ENCODE assay signal across 12 cellular contexts in genomic region chr4:8340721-8341680, GRCh38.
DNase-seq lines count a peak whose midpoint lies in the region; ATAC-seq and TF ChIP-seq lines count a peak whose summit lies in the region.
"Had no signal": no experiment of that assay in that cellular context is flagged by ENCODE, and none has a peak within 500 bp of the region (broad histone marks: within the 10 kb centered on the region; RNA-seq: fewer than 3 reads in every experiment).

No MANE protein-coding gene starts in this region.

- no peak overlapping the region for H3K27ac Mint-ChIP-seq in natural killer cell treated with Interleukin-12 subunit alpha and Interleukin-12 subunit beta and Interleukin-15 and Interleukin-18, amount 100 ng/mL, for 72 hours
- H3K27ac Mint-ChIP-seq: activated CD8-positive, alpha-beta T cell treated with anti-CD3 and anti-CD28 coated beads, Interleukin-2, amount 10 ng/mL, durations not matched to agents 7 days and 5 days; progenitor cell of endocrine pancreas had no signal

- no peak for TF ChIP-seq CTCF in lower lobe of right lung (IDR thresholded peaks at IDR 0.05)

- no peaks in the 10 kb centered on the region for H3K9me3 ChIP-seq in lower lobe of right lung
- H3K9me3 ChIP-seq in skeletal muscle tissue (ENCODE audit: control insufficient read depth in 3 of 3, low read length in 3 of 3), result no peaks in the 10 kb centered on the region

- H3K4me1 ChIP-seq in lower lobe of right lung (peaks cover 8% of the 10 kb centered on the region), skeletal muscle tissue (ENCODE audit: control insufficient read depth in 3 of 3, insufficient read depth in 3 of 3, low read length in 3 of 3) (peaks cover 13 to 26% (median 16%) of the 10 kb centered on the region in 3 donors)

- peaks cover under 1% of the 10 kb centered on the region for H3K36me3 Mint-ChIP-seq in natural killer cell treated with Interleukin-12 subunit alpha and Interleukin-12 subunit beta and Interleukin-15 and Interleukin-18, amount 100 ng/mL, for 72 hours

- intact Hi-C loops in lower lobe of right lung (cut with DNase I), result no loop called here

- H3K9ac ChIP-seq in skeletal muscle tissue (ENCODE audit: low read depth in 1 of 3, low read length in 3 of 3), result peak overlapping the region; percentile 19 to 69 (median 40)

- H3K27ac ChIP-seq in lower lobe of right lung (peak overlapping the region; percentile 44), skeletal muscle tissue (ENCODE audit: low read depth, low read length) (peak overlapping the region; percentile 70)

- no peaks in the 10 kb centered on the region for H3K27me3 ChIP-seq in lower lobe of right lung (ENCODE audit: low read depth)
- H3K27me3 ChIP-seq in skeletal muscle tissue (ENCODE audit: control insufficient read depth in 3 of 3, insufficient read depth in 3 of 3, low read length in 3 of 3), result peaks cover 0 to 10% (median 2%) of the 10 kb centered on the region in 3 donors

- peaks cover 0 to 2% of the 10 kb centered on the region in 2 donors for H3K4me1 Mint-ChIP-seq in natural killer cell treated with Interleukin-12 subunit alpha and Interleukin-12 subunit beta and Interleukin-15 and Interleukin-18, amount 100 ng/mL, for 72 hours (ENCODE audit: low read depth in 2 of 2)

- H3K9me3 Mint-ChIP-seq in natural killer cell treated with Interleukin-12 subunit alpha and Interleukin-12 subunit beta and Interleukin-15 and Interleukin-18, amount 100 ng/mL, for 72 hours, result peaks cover under 1% of the 10 kb centered on the region

- peak; percentile 59 to 85 for ATAC-seq in lower lobe of right lung
- ATAC-seq in natural killer cell treated with Interleukin-12 subunit alpha and Interleukin-12 subunit beta and Interleukin-15 and Interleukin-18, amount 100 ng/mL, for 72 hours, result no peak
- ATAC-seq: activated CD8-positive, alpha-beta T cell treated with anti-CD3 and anti-CD28 coated beads, Interleukin-2, amount 10 ng/mL, durations not matched to agents 7 days and 5 days; activated naive CD4-positive, alpha-beta T cell treated with anti-CD3 and anti-CD28 coated beads, Interleukin-2, amount 50 U/mL, for 72 hours had no signal

- H3K4me3 ChIP-seq in lower lobe of right lung (no peak overlapping the region), skeletal muscle tissue (ENCODE audit: low read length in 3 of 3) (peak overlapping the region in 1 of 3 donors; percentile 35)

- DNase-seq in GM03348 (ENCODE audit: low spot score) (peak; percentile 53), fibroblast of the conjunctiva (ENCODE audit: low read depth) (peak; percentile 4), lower lobe of right lung (no peak), NCI-H2081 treated with DMSO at 0.1 percent for 48 hours (lab: John Stamatoyannopoulos, UW) (no peak), DMS79 treated with DMSO at 0.1 percent for 48 hours (lab: John Stamatoyannopoulos, UW) (no peak)
- no peak for DNase-seq in natural killer cell treated with Interleukin-12 subunit alpha and Interleukin-12 subunit beta and Interleukin-15 and Interleukin-18, amount 100 ng/mL, for 72 hours (ENCODE audit: low spot score)
- no peak for DNase-seq in stimulated activated CD4-positive, alpha-beta T cell treated with anti-CD3 and anti-CD28 coated beads, Interleukin-2, amount 100 ng/mL, for 48 hours
- DNase-seq: activated CD8-positive, alpha-beta T cell treated with anti-CD3 and anti-CD28 coated beads, Interleukin-2, amount 10 ng/mL, durations not matched to agents 7 days and 5 days; NCI-H1436 treated with DMSO at 0.1 percent for 48 hours had no signal

- H3K36me3 ChIP-seq in lower lobe of right lung, result no peaks in the 10 kb centered on the region
- no peaks in the 10 kb centered on the region for H3K36me3 ChIP-seq in skeletal muscle tissue (ENCODE audit: control insufficient read depth in 3 of 3, insufficient read depth in 3 of 3, low read length in 3 of 3)

- H3K4me3 Mint-ChIP-seq in natural killer cell treated with Interleukin-12 subunit alpha and Interleukin-12 subunit beta and Interleukin-15 and Interleukin-18, amount 100 ng/mL, for 72 hours, result no peak overlapping the region
- H3K4me3 Mint-ChIP-seq: activated CD8-positive, alpha-beta T cell treated with anti-CD3 and anti-CD28 coated beads, Interleukin-2, amount 10 ng/mL, durations not matched to agents 7 days and 5 days had no signal

- peaks cover 11 to 25% of the 10 kb centered on the region in 2 donors for H3K27me3 Mint-ChIP-seq in natural killer cell treated with Interleukin-12 subunit alpha and Interleukin-12 subunit beta and Interleukin-15 and Interleukin-18, amount 100 ng/mL, for 72 hours

Comparison
In these comparisons a context has a peak if more than half of its experiments do, and no peak if none do; other contexts are left out.
1. DNase-seq: peak in GM03348 (single experiment) and fibroblast of the conjunctiva (single experiment); none in lower lobe of right lung (single experiment), natural killer cell treated with Interleukin-12 subunit alpha and Interleukin-12 subunit beta and Interleukin-15 and Interleukin-18, amount 100 ng/mL, for 72 hours (single experiment), stimulated activated CD4-positive, alpha-beta T cell treated with anti-CD3 and anti-CD28 coated beads, Interleukin-2, amount 100 ng/mL, for 48 hours (0 of 2), NCI-H2081 treated with DMSO at 0.1 percent for 48 hours (single experiment) and DMS79 treated with DMSO at 0.1 percent for 48 hours (single experiment).
2. ATAC-seq: peak in lower lobe of right lung (2 of 2); none in natural killer cell treated with Interleukin-12 subunit alpha and Interleukin-12 subunit beta and Interleukin-15 and Interleukin-18, amount 100 ng/mL, for 72 hours (0 of 2).